ENCODE assay signal across 1 cellular context in genomic region chr1:1376551-1377226, GRCh38.
TF ChIP-seq lines count a peak whose summit lies in the region.

No MANE protein-coding gene starts in this region.

TF ChIP-seq in GM12878, 131 proteins besides CTCF, POLR2A, EP300 and RAD21:
- TF ChIP-seq MYC (IDR thresholded peaks at IDR 0.05; ENCODE audit: insufficient read depth, insufficient read length, insufficient replicate concordance, low read length, severe bottlenecking) (no peak), ZBTB40 (IDR thresholded peaks at IDR 0.05; ENCODE audit: borderline replicate concordance) (no peak), KDM1A (IDR thresholded peaks at IDR 0.05; ENCODE audit: borderline replicate concordance) (no peak), ZBED1 (IDR thresholded peaks at IDR 0.05; ENCODE audit: borderline replicate concordance) (no peak), ZNF24 (IDR thresholded peaks at IDR 0.05) (no peak), ZNF687 (IDR thresholded peaks at IDR 0.05) (no peak), ETV6 (conservative IDR thresholded peaks at IDR 0.05 in 1 of 2, IDR thresholded peaks at IDR 0.05 in 1 of 2; ENCODE audit: borderline replicate concordance in 1 of 2, low read depth in 1 of 2) (no peak), HDAC2 (IDR thresholded peaks at IDR 0.05) (no peak), ZZZ3 (IDR thresholded peaks at IDR 0.05; ENCODE audit: control insufficient read depth, insufficient read length, low read depth) (no peak), CREM (IDR thresholded peaks at IDR 0.05; ENCODE audit: low read depth) (no peak)
- TF ChIP-seq, protein P1, sequence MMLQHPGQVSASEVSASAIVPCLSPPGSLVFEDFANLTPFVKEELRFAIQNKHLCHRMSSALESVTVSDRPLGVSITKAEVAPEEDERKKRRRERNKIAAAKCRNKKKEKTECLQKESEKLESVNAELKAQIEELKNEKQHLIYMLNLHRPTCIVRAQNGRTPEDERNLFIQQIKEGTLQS (IDR thresholded peaks at IDR 0.05; ENCODE audit: borderline replicate concordance, extremely low read depth, low read depth, low read length) = no peak
